Comparison of ENCODE assay signal across 12 cellular contexts in the genomic region with DNA sequence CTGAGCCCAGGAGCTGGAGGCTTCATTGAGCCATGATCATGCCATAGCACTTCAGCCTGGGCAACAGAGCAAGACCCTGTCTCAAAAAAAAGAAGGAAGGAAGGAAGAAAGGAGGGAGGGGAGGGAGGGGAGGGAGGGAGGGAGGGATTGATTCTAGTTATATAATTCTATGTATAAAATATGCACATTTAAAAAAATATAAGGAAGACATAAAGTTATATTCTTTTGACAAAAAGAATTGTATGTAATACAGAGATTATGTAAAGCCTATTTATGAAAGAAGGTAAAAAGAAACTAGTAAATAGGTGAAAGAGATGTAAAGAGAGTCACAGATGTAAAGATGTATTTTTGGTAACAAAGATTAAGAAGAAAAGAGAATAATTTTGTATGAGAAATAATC.
"Had no signal": no experiment of that assay in that cellular context is flagged by ENCODE, and none has a peak within 500 bp of the region (broad histone marks: within the 10 kb centered on the region; RNA-seq: fewer than 3 reads in every experiment).

No MANE protein-coding gene starts in this region.

- H3K4me3 ChIP-seq: esophagus muscularis mucosa, prostate gland had no signal

- ATAC-seq: activated T-cell treated with anti-CD3 and anti-CD28 coated beads, Interleukin-2, amount 50 U/mL, for 4 hours had no signal

- DNase-seq: activated CD4-positive, alpha-beta T cell treated with anti-CD3 and anti-CD28 coated beads, Interleukin-2, amount 10 ng/mL, durations not matched to agents 7 days and 5 days; activated naive CD4-positive, alpha-beta T cell; activated T-cell treated with anti-CD3 and anti-CD28 coated beads, Interleukin-2, amount 50 U/mL, for 4 hours; anterior cingulate cortex; cerebellar nuclear complex; nephron progenitor cell; SIG-M5; stimulated activated CD4-positive, alpha-beta T cell treated with anti-CD3 and anti-CD28 coated beads, Interleukin-12 subunit alpha, Interleukin-12 subunit beta, amount 100 ng/mL, for 4 hours; stimulated activated CD4-positive, alpha-beta T cell treated with anti-CD3 and anti-CD28 coated beads, Interleukin-4, amount 100 ng/mL, for 1 hour; WERI-Rb-1 had no signal

- H3K9me3 ChIP-seq: esophagus muscularis mucosa, prostate gland had no signal

- H3K27me3 ChIP-seq: esophagus muscularis mucosa had no signal

- H3K27ac ChIP-seq: prostate gland, WERI-Rb-1 had no signal

- H3K27ac Mint-ChIP-seq: activated CD4-positive, alpha-beta T cell treated with anti-CD3 and anti-CD28 coated beads, Interleukin-2, amount 10 ng/mL, durations not matched to agents 7 days and 5 days; nephron progenitor cell had no signal

- H3K27me3 Mint-ChIP-seq: activated CD4-positive, alpha-beta T cell treated with anti-CD3 and anti-CD28 coated beads, Interleukin-2, amount 10 ng/mL, durations not matched to agents 7 days and 5 days had no signal

- H3K4me3 Mint-ChIP-seq: activated CD4-positive, alpha-beta T cell treated with anti-CD3 and anti-CD28 coated beads, Interleukin-2, amount 10 ng/mL, durations not matched to agents 7 days and 5 days; activated T-cell treated with anti-CD3 and anti-CD28 coated beads, Interleukin-2, amount 50 U/mL, for 4 hours; nephron progenitor cell had no signal

- H3K9me3 Mint-ChIP-seq: activated CD4-positive, alpha-beta T cell treated with anti-CD3 and anti-CD28 coated beads, Interleukin-2, amount 10 ng/mL, durations not matched to agents 7 days and 5 days; activated T-cell treated with anti-CD3 and anti-CD28 coated beads, Interleukin-2, amount 50 U/mL, for 4 hours; nephron progenitor cell had no signal

- H3K36me3 ChIP-seq: esophagus muscularis mucosa, prostate gland, WERI-Rb-1 had no signal
